Comparison of ENCODE assay signal across 9 cellular contexts in the genomic region with DNA sequence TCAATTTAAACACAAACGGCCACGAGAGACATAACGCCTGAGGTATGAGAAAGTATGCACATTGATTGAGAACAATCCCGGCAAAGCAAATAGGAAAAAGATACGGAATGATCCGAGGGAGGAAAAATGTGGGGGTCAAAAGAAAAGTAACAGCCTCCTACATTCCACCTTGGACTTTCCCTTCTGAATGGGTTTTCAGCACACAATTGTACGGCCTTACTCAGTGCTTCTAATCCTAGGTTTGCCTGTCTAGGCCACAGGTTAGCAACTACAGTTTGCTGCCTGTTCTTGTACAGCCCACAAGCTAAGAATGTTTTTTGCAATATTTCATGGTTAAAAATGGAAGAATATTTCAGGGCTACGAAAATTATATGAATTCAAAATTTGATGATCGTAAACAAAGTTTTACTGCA. TPM values are rescaled to one million over a fixed set of nuclear protein-coding genes. Genes with fewer than 3 reads are reported as not detected.
DNase-seq lines count a peak whose midpoint lies in the region; ATAC-seq and TF ChIP-seq lines count a peak whose summit lies in the region.
"Had no signal": no experiment of that assay in that cellular context is flagged by ENCODE, and none has a peak within 500 bp of the region (broad histone marks: within the 10 kb centered on the region; RNA-seq: fewer than 3 reads in every experiment).

No MANE protein-coding gene starts in this region.

- no peaks in the 10 kb centered on the region for H3K9me3 ChIP-seq in fibroblast of lung (ENCODE audit: control insufficient read depth, insufficient read depth, low read depth, low read length)
- H3K9me3 ChIP-seq in ovary: no peaks in the 10 kb centered on the region

- H3K27ac Mint-ChIP-seq in Calu3 (ENCODE audit: unreplicated experiment): peak overlapping the region; percentile 57
- no peak overlapping the region for H3K27ac Mint-ChIP-seq in stimulated activated naive B cell treated with anti-CD40 and anti-IgM and Interleukin-4, amounts not matched to agents 10 μg/mL and 1 μg/mL and 100 μg/mL, for 72 hours

- H3K36me3 Mint-ChIP-seq in Calu3 (ENCODE audit: insufficient read depth, unreplicated experiment): peaks cover 18% of the 10 kb centered on the region
- no peaks in the 10 kb centered on the region for H3K36me3 Mint-ChIP-seq in stimulated activated naive B cell treated with anti-CD40 and anti-IgM and Interleukin-4, amounts not matched to agents 10 μg/mL and 1 μg/mL and 100 μg/mL, for 72 hours

- WGBS in ovary, 3 donors: 27 to 30% (median 29%) methylated on average over 9 of the region's 9 CpGs

- H3K4me1 ChIP-seq in fibroblast of lung (ENCODE audit: control insufficient read depth, extremely low read depth, insufficient read depth, low read length) (no peaks in the 10 kb centered on the region), ovary (ENCODE audit: insufficient read depth) (no peaks in the 10 kb centered on the region)

- CTCF ChIA-PET in Calu3 (lab: Charles Lee): interaction anchor here (1.0 to 1.6 kb wide), 3 partner anchors 22 to 45 kb away, joined by 3 to 4 read pairs (median 3); no protein-coding TSS in a partner anchor

- H3K79me2 ChIP-seq in fibroblast of lung (ENCODE audit: control insufficient read depth, insufficient read depth, low read length): no peaks in the 10 kb centered on the region

- TF ChIP-seq EP300 in ovary (IDR thresholded peaks at IDR 0.05): no peak

- intact Hi-C loops in Calu3 (cut with micrococcal nuclease; ENCODE audit: unreplicated experiment): no loop called here
- intact Hi-C loops in ovary (cut with DNase I): no loop called here

- H3K9me3 Mint-ChIP-seq in Calu3 (ENCODE audit: low read depth, unreplicated experiment): no peaks in the 10 kb centered on the region
- peaks cover 0 to 2% of the 10 kb centered on the region in 2 donors for H3K9me3 Mint-ChIP-seq in stimulated activated naive B cell treated with anti-CD40 and anti-IgM and Interleukin-4, amounts not matched to agents 10 μg/mL and 1 μg/mL and 100 μg/mL, for 72 hours

- H3K4me2 ChIP-seq in fibroblast of lung (ENCODE audit: extremely low read depth, insufficient read depth, low read length): peak overlapping the region; percentile 46

- H3K36me3 ChIP-seq in fibroblast of lung (ENCODE audit: control insufficient read depth, insufficient read depth, low read length) (no peaks in the 10 kb centered on the region), ovary (no peaks in the 10 kb centered on the region)

- no peak for DNase-seq in Calu3
- DNase-seq in fibroblast of lung (ENCODE audit: low read depth in 2 of 2): no peak
- DNase-seq in ovary: no peak
- DNase-seq in stimulated activated naive B cell treated with anti-CD40 and anti-IgM and Interleukin-4, amounts not matched to agents 10 μg/mL and 1 μg/mL and 100 μg/mL, for 72 hours: no peak
- DNase-seq in globus pallidus (ENCODE audit: low spot score): no peak
- no peak for DNase-seq in stimulated activated CD4-positive, alpha-beta T cell treated with anti-CD3 and anti-CD28 coated beads, Interleukin-4, amount 100 ng/mL, for 4 hours
- DNase-seq: GF-D8 had no signal

- H3K27me3 Mint-ChIP-seq in Calu3 (ENCODE audit: unreplicated experiment): no peaks in the 10 kb centered on the region
- peaks cover 34 to 79% of the 10 kb centered on the region in 2 donors for H3K27me3 Mint-ChIP-seq in stimulated activated naive B cell treated with anti-CD40 and anti-IgM and Interleukin-4, amounts not matched to agents 10 μg/mL and 1 μg/mL and 100 μg/mL, for 72 hours

- H3K4me1 Mint-ChIP-seq in Calu3 (ENCODE audit: low read depth, unreplicated experiment): peaks cover 21% of the 10 kb centered on the region
- peaks cover 4 to 18% of the 10 kb centered on the region in 2 donors for H3K4me1 Mint-ChIP-seq in stimulated activated naive B cell treated with anti-CD40 and anti-IgM and Interleukin-4, amounts not matched to agents 10 μg/mL and 1 μg/mL and 100 μg/mL, for 72 hours

- BruUV-seq in Calu3 (replicated peaks; lab: Mats Ljungman, UMichigan): no TSS peak

- TF ChIP-seq CTCF in Calu3 (IDR thresholded peaks at IDR 0.05; ENCODE audit: unreplicated experiment): no peak
- no peak for TF ChIP-seq CTCF in fibroblast of lung (conservative IDR thresholded peaks at IDR 0.05 in 1 of 2, IDR thresholded peaks at IDR 0.05 in 1 of 2; ENCODE audit: low read depth in 1 of 2, low read length in 2 of 2)
- no peak for TF ChIP-seq CTCF in ovary (IDR thresholded peaks at IDR 0.05)

- peak overlapping the region in 2 of 4 experiments; percentile 60 to 72 for H3K4me3 ChIP-seq in fibroblast of lung (replicated peaks in 1 of 4; ENCODE audit: control extremely low read depth in 1 of 4, insufficient read depth in 1 of 4, low read depth in 3 of 4, low read length in 4 of 4)
- H3K4me3 ChIP-seq in ovary: peak overlapping the region; percentile 72

- no peaks in the 10 kb centered on the region for H4K20me1 ChIP-seq in fibroblast of lung (ENCODE audit: control insufficient read depth, extremely low read depth, insufficient read depth, low read length)

- peak overlapping the region; percentile 2 for H2AFZ ChIP-seq in fibroblast of lung (ENCODE audit: low read length)

- no peak for TF ChIP-seq POLR2A in ovary (IDR thresholded peaks at IDR 0.05)

- no peak overlapping the region for H3K9ac ChIP-seq in fibroblast of lung (ENCODE audit: insufficient read depth, low read length)

- H3K4me3 Mint-ChIP-seq in Calu3 (ENCODE audit: low read depth, unreplicated experiment): peak overlapping the region; percentile 94
- no peak overlapping the region for H3K4me3 Mint-ChIP-seq in stimulated activated naive B cell treated with anti-CD40 and anti-IgM and Interleukin-4, amounts not matched to agents 10 μg/mL and 1 μg/mL and 100 μg/mL, for 72 hours

- H3K27me3 ChIP-seq in fibroblast of lung (ENCODE audit: control insufficient read depth, insufficient read depth, low read length): peaks cover 7% of the 10 kb centered on the region
- H3K27me3 ChIP-seq in ovary: no peaks in the 10 kb centered on the region

- ATAC-seq in SK-N-SH treated with all-trans-retinoic acid at 6 μM for 48 hours: peak; percentile 1; the same call in 1 of the 3 replicates
- no peak for ATAC-seq in stimulated activated naive B cell treated with anti-CD40 and anti-IgM and Interleukin-4, amounts not matched to agents 10 μg/mL and 1 μg/mL and 100 μg/mL, for 72 hours (replicated peaks)
- no peak for ATAC-seq in HG02885 (IDR thresholded peaks at IDR 0.05; ENCODE audit: poor library complexity, unreplicated experiment)

- H3K27ac ChIP-seq in fibroblast of lung (ENCODE audit: insufficient read depth, low read length) (no peak overlapping the region), ovary (peak overlapping the region; percentile 94 to 97)

TF ChIP-seq in SK-N-SH treated with all-trans-retinoic acid at 6 μM for 48 hours, 23 proteins besides CTCF, POLR2A, EP300 and RAD21 (continues in another document):
- no peak for TF ChIP-seq ZNF565 (CRISPR knock-in tag; conservative IDR thresholded peaks at IDR 0.05; ENCODE audit: low read depth)
- TF ChIP-seq PPARA (CRISPR knock-in tag; IDR thresholded peaks at IDR 0.05; ENCODE audit: borderline replicate concordance): no peak
- TF ChIP-seq, protein P1, sequence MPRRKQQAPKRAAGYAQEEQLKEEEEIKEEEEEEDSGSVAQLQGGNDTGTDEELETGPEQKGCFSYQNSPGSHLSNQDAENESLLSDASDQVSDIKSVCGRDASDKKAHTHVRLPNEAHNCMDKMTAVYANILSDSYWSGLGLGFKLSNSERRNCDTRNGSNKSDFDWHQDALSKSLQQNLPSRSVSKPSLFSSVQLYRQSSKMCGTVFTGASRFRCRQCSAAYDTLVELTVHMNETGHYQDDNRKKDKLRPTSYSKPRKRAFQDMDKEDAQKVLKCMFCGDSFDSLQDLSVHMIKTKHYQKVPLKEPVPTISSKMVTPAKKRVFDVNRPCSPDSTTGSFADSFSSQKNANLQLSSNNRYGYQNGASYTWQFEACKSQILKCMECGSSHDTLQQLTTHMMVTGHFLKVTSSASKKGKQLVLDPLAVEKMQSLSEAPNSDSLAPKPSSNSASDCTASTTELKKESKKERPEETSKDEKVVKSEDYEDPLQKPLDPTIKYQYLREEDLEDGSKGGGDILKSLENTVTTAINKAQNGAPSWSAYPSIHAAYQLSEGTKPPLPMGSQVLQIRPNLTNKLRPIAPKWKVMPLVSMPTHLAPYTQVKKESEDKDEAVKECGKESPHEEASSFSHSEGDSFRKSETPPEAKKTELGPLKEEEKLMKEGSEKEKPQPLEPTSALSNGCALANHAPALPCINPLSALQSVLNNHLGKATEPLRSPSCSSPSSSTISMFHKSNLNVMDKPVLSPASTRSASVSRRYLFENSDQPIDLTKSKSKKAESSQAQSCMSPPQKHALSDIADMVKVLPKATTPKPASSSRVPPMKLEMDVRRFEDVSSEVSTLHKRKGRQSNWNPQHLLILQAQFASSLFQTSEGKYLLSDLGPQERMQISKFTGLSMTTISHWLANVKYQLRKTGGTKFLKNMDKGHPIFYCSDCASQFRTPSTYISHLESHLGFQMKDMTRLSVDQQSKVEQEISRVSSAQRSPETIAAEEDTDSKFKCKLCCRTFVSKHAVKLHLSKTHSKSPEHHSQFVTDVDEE (CRISPR knock-in tag; IDR thresholded peaks at IDR 0.05): no peak
- TF ChIP-seq, protein P2, sequence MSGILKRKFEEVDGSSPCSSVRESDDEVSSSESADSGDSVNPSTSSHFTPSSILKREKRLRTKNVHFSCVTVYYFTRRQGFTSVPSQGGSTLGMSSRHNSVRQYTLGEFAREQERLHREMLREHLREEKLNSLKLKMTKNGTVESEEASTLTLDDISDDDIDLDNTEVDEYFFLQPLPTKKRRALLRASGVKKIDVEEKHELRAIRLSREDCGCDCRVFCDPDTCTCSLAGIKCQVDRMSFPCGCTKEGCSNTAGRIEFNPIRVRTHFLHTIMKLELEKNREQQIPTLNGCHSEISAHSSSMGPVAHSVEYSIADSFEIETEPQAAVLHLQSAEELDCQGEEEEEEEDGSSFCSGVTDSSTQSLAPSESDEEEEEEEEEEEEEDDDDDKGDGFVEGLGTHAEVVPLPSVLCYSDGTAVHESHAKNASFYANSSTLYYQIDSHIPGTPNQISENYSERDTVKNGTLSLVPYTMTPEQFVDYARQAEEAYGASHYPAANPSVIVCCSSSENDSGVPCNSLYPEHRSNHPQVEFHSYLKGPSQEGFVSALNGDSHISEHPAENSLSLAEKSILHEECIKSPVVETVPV (CRISPR knock-in tag; IDR thresholded peaks at IDR 0.05): no peak
- TF ChIP-seq ZFP3 (CRISPR knock-in tag; IDR thresholded peaks at IDR 0.05): no peak
- no peak for TF ChIP-seq ESRRG (CRISPR knock-in tag; IDR thresholded peaks at IDR 0.05)

RNA-seq across cellular contexts. Expression of a gene that starts 46.2 kb away (rescaled TPM):
- total RNA-seq in Calu3 (2022): 30.5 and 34.4 TPM in 2 replicates
- 29.6 and 34.2 TPM in 2 replicates for total RNA-seq in fibroblast of lung
- polyA plus RNA-seq in fibroblast of lung: 20.1 and 23.0 TPM in 2 replicates
- polyA plus RNA-seq in fibroblast of lung (2012): 23.7 and 25.1 TPM in 2 replicates
- polyA minus RNA-seq in fibroblast of lung (ENCODE audit: low replicate concordance): 9.6 and 25.6 TPM in 2 replicates
- total RNA-seq in ovary: 10 to 100 TPM; 12.8 to 39.1 (median 33.6) TPM
- polyA plus RNA-seq in ovary: 10 to 100 TPM; 16.3 to 45.8 TPM

RNA-seq across cellular contexts. Expression of a gene that starts 51.9 kb away (rescaled TPM):
- 7.1 and 7.4 TPM in 2 replicates for total RNA-seq in Calu3 (2022)
- total RNA-seq in fibroblast of lung: not detected in 2 replicates
- polyA plus RNA-seq in fibroblast of lung: not detected in 2 replicates
- polyA plus RNA-seq in fibroblast of lung (2012): not detected in 2 replicates
- not detected in 2 replicates for polyA minus RNA-seq in fibroblast of lung (ENCODE audit: low replicate concordance)
- 10 to 100 TPM in 1 of 7 donors, 1 to 10 TPM in 2, under 1 TPM in 2, not detected in 2; 0.37 to 14.7 (median 1.0) TPM for total RNA-seq in ovary
- under 1 TPM; 0.18 to 0.27 TPM for polyA plus RNA-seq in ovary
